In the genomic region with DNA sequence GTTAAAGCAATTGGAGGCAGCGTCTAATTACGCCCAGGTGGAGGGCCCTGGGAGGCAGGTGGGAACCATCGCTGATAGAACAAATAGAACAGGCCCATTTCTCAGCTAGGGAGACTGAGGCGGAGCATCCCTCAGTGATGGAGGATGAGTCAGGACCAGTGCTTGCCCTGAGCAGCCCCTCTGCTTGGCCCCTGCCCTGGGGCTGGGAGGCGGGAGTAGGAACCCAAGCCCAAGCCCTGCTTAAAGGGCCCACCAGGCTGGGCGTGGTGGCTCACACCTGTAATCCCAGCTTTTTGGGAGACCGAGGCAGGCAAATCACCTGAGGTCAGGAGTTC, we compare ENCODE assay signal across 14 cellular contexts. TPM values are rescaled to one million over a fixed set of nuclear protein-coding genes. Genes with fewer than 3 reads are reported as not detected.
A peak's percentile ranks its signal among the peaks of the same experiment; 100 is the strongest.
DNase-seq lines count a peak whose midpoint lies in the region; ATAC-seq, FAIRE-seq and TF ChIP-seq lines count a peak whose summit lies in the region.
"Had no signal": no experiment of that assay in that cellular context is flagged by ENCODE, and none has a peak within 500 bp of the region (broad histone marks: within the 10 kb centered on the region; RNA-seq: fewer than 3 reads in every experiment).

No MANE protein-coding gene starts in this region.

- TF ChIP-seq CTCF in HepG2 (CRISPR knock-in tag; IDR thresholded peaks at IDR 0.05) (no peak), right lobe of liver (IDR thresholded peaks at IDR 0.05) (no peak), K562 (IDR thresholded peaks at IDR 0.05 in 2 of 3, conservative IDR thresholded peaks at IDR 0.05 in 1 of 3; ENCODE audit: insufficient read depth in 2 of 3, low read depth in 1 of 3, low read length in 3 of 3) (no peak), vagina (IDR thresholded peaks at IDR 0.05) (no peak)

- CTCF ChIA-PET in HepG2 (lab: Yijun Ruan, JAX; ENCODE audit: low intra/inter-chr PET ratio, low total read pairs): no interaction called here
- CTCF ChIA-PET in K562 (lab: Yijun Ruan, JAX; ENCODE audit: low intra/inter-chr PET ratio): no interaction called here

- 90% methylated on average over 7 of the region's 7 CpGs for WGBS in HepG2 (ENCODE audit: low lambda C conversion rate)
- WGBS in right lobe of liver (ENCODE audit: insufficient coverage, low coverage, low lambda C conversion rate, missing lambda C conversion rate): 100% methylated on average over 2 of the region's 7 CpGs
- 81% methylated on average over 7 of the region's 7 CpGs for WGBS in K562 (ENCODE audit: insufficient coverage, low coverage, missing lambda C conversion rate)
- WGBS in neuronal stem cell (ENCODE audit: extremely low coverage in 2 of 2, insufficient read length in 2 of 2, insufficient replicate concordance in 1 of 2), 2 donors: no CpG with 5 or more reads among the region's 7 CpGs

- H3K18ac ChIP-seq in neuronal stem cell (ENCODE audit: low read length): no peak overlapping the region

- H3K27me3 ChIP-seq in HepG2 (ENCODE audit: control insufficient read depth in 1 of 2, insufficient read depth in 2 of 2, low read length in 2 of 2) (no peaks in the 10 kb centered on the region; a peak in 1 of 5 replicates), right lobe of liver (no peaks in the 10 kb centered on the region), K562 (ENCODE audit: control insufficient read depth in 2 of 2, insufficient read depth in 2 of 2, low read length in 2 of 2) (no peaks in the 10 kb centered on the region), neuronal stem cell (ENCODE audit: control insufficient read depth in 3 of 3, insufficient read depth in 3 of 3, low read depth in 1 of 3, low read length in 3 of 3) (peaks cover 0 to 6% (median 0%) of the 10 kb centered on the region in 3 experiments), vagina (no peaks in the 10 kb centered on the region)
- H3K27me3 ChIP-seq: BE2C had no signal

- H4K20me1 ChIP-seq in HepG2 (ENCODE audit: insufficient read depth, low read length) (no peaks in the 10 kb centered on the region), K562 (replicated peaks; ENCODE audit: control insufficient read depth, insufficient read depth, low read length) (0 out of 2 replicates have a peak, but pooled peaks cover 3% of the 10 kb centered on the region)

- H3K27ac ChIP-seq in HepG2 (ENCODE audit: extremely low read length, insufficient read depth, low read length) (peak overlapping the region; percentile 87), right lobe of liver (no peak overlapping the region), K562 (ENCODE audit: extremely low read depth, low read depth, low read length) (no peak overlapping the region), neuronal stem cell (replicated peaks; ENCODE audit: low read length) (no peak overlapping the region), vagina (peak overlapping the region; percentile 19)

- H3K9me1 ChIP-seq in K562 (ENCODE audit: control insufficient read depth, insufficient read depth, low read length): no peaks in the 10 kb centered on the region

- POLR2A ChIA-PET in HepG2 (lab: Yijun Ruan, JAX) (interaction anchor here (0.8 to 4.2 kb wide), 14 partner anchors 8 to 127 kb away, joined by 3 to 36 read pairs (median 6); no protein-coding TSS in a partner anchor), K562 (lab: Yijun Ruan, JAX) (no interaction called here)

- no peak overlapping the region for H2BK120ac ChIP-seq in neuronal stem cell (ENCODE audit: low read depth, low read length)

- H4K91ac ChIP-seq in neuronal stem cell (ENCODE audit: low read depth, low read length, poor library complexity): no peak overlapping the region

- H2AK5ac ChIP-seq in neuronal stem cell (ENCODE audit: low read depth, low read length): peak overlapping the region; percentile 48

- no peak overlapping the region for H4K8ac ChIP-seq in neuronal stem cell (ENCODE audit: low read depth, low read length)

- no peak overlapping the region for H2BK5ac ChIP-seq in neuronal stem cell (ENCODE audit: low read length)

- H2BK12ac ChIP-seq in neuronal stem cell (ENCODE audit: low read length): no peak overlapping the region

- TF ChIP-seq RAD21 in HepG2 (CRISPR knock-in tag; IDR thresholded peaks at IDR 0.05): no peak
- TF ChIP-seq RAD21 in K562 (CRISPR knock-in tag; conservative IDR thresholded peaks at IDR 0.05 in 1 of 2, IDR thresholded peaks at IDR 0.05 in 1 of 2): no peak

- H3K9me3 ChIP-seq in HepG2 (ENCODE audit: low read length) (no peaks in the 10 kb centered on the region), right lobe of liver (no peaks in the 10 kb centered on the region), K562 (replicated peaks; ENCODE audit: control insufficient read depth, insufficient read depth, low read depth, low read length) (no peaks in the 10 kb centered on the region), neuronal stem cell (replicated peaks in 1 of 2; ENCODE audit: control insufficient read depth in 2 of 2, insufficient read depth in 1 of 2, low read depth in 1 of 2, low read length in 2 of 2) (no peaks in the 10 kb centered on the region), vagina (no peaks in the 10 kb centered on the region)
- H3K9me3 ChIP-seq: A549, BE2C, HAP-1 had no signal

- no peaks in the 10 kb centered on the region for H3K79me1 ChIP-seq in neuronal stem cell (ENCODE audit: low read depth, low read length)

- H3K79me2 ChIP-seq in HepG2 (ENCODE audit: insufficient read depth, low read length) (no peaks in the 10 kb centered on the region), K562 (ENCODE audit: control insufficient read depth, insufficient read depth, low read length) (no peaks in the 10 kb centered on the region)

- H3K4me2 ChIP-seq in HepG2 (ENCODE audit: low read depth, low read length) (peak overlapping the region; percentile 79), K562 (ENCODE audit: insufficient read depth, low read length) (no peak overlapping the region), neuronal stem cell (ENCODE audit: insufficient read depth, low read length, poor library complexity, severe bottlenecking) (no peak overlapping the region)
- H3K4me2 ChIP-seq: A549 had no signal

- H3K4me3 ChIP-seq in HepG2 (replicated peaks in 1 of 3; ENCODE audit: insufficient read depth in 1 of 3, low read depth in 2 of 3, low read length in 3 of 3) (peak overlapping the region in 2 of 3 experiments; percentile 18 to 60; a peak in 3 of 6 replicates), right lobe of liver (no peak overlapping the region), K562 (no peak overlapping the region), neuronal stem cell (ENCODE audit: low read length in 2 of 2) (no peak overlapping the region), vagina (no peak overlapping the region)
- H3K4me3 ChIP-seq: A549, GM12878, HAP-1 had no signal

- no peak overlapping the region for H2BK15ac ChIP-seq in neuronal stem cell (ENCODE audit: low read length)

- in situ Hi-C loops in HepG2 (cut with HindIII; ENCODE audit: extremely low pct_ligation_motif_present, low pct_unique_long_range_greater_than_20kb): loop anchor here (10.0 kb wide), 1 partner anchor 349 kb away; no protein-coding TSS in a partner anchor
- in situ Hi-C loops in K562 (cut with MboI): no loop called here

- TF ChIP-seq EP300 in HepG2 (IDR thresholded peaks at IDR 0.05; ENCODE audit: low read depth in 2 of 2, low read length in 2 of 2) (no peak), HepG2 (CRISPR knock-in tag; IDR thresholded peaks at IDR 0.05; ENCODE audit: borderline replicate concordance) (no peak), K562 (IDR thresholded peaks at IDR 0.05; ENCODE audit: low read length) (no peak)

- H3K14ac ChIP-seq in neuronal stem cell (ENCODE audit: low read length): no peak overlapping the region

- ATAC-seq in HepG2: no peak
- no peak for ATAC-seq in right lobe of liver
- no peak for ATAC-seq in K562
- no peak for ATAC-seq in HG02840 (IDR thresholded peaks at IDR 0.05; ENCODE audit: low FRiP score, unreplicated experiment)
- ATAC-seq: A549, GM12878 had no signal

- no peaks in the 10 kb centered on the region for H3K36me3 ChIP-seq in HepG2 (replicated peaks in 1 of 2; ENCODE audit: control insufficient read depth in 1 of 2, insufficient read depth in 2 of 2, low read length in 2 of 2)
- H3K36me3 ChIP-seq in right lobe of liver: no peaks in the 10 kb centered on the region
- H3K36me3 ChIP-seq in K562 (ENCODE audit: control insufficient read depth, insufficient read depth, low read length): no peaks in the 10 kb centered on the region
- H3K36me3 ChIP-seq in neuronal stem cell (replicated peaks in 1 of 2; ENCODE audit: control insufficient read depth in 2 of 2, insufficient read depth in 2 of 2, low read length in 2 of 2): no peaks in the 10 kb centered on the region
- no peaks in the 10 kb centered on the region for H3K36me3 ChIP-seq in vagina
- H3K36me3 ChIP-seq: BE2C, HAP-1 had no signal

- FAIRE-seq in HepG2 (lab: Jason Lieb, UNC) (no peak), K562 (lab: Jason Lieb, UNC) (no peak)
- FAIRE-seq: A549, GM12878, GM18507 had no signal

- H3K4ac ChIP-seq in neuronal stem cell (ENCODE audit: low read length): no peak overlapping the region

- no peak overlapping the region for H3K23ac ChIP-seq in neuronal stem cell (ENCODE audit: low read depth, low read length, poor library complexity)

- H2AFZ ChIP-seq in HepG2 (ENCODE audit: low read length) (no peak overlapping the region), K562 (ENCODE audit: low read depth, low read length) (no peak overlapping the region), neuronal stem cell (ENCODE audit: low read length) (no peak overlapping the region)

- TF ChIP-seq POLR2A in HepG2 (IDR thresholded peaks at IDR 0.05; ENCODE audit: insufficient read depth in 1 of 2, low read depth in 2 of 2, low read length in 2 of 2): no peak
- TF ChIP-seq POLR2A in right lobe of liver (IDR thresholded peaks at IDR 0.05): no peak
- no peak for TF ChIP-seq POLR2A in K562 (conservative IDR thresholded peaks at IDR 0.05)
- no peak for TF ChIP-seq POLR2A in vagina (IDR thresholded peaks at IDR 0.05)

- H3K9ac ChIP-seq in HepG2 (ENCODE audit: insufficient read depth, low read depth, low read length) (peak overlapping the region; percentile 67), K562 (ENCODE audit: insufficient read depth in 1 of 2, low read depth in 2 of 2, low read length in 2 of 2) (no peak overlapping the region), neuronal stem cell (ENCODE audit: low read depth, low read length, poor library complexity) (no peak overlapping the region)

- DNase-seq in HepG2 (ENCODE audit: low spot score) (no peak), right lobe of liver (no peak), K562 (ENCODE audit: extremely low read depth in 1 of 4, low spot score in 3 of 4) (no peak), neuronal stem cell (ENCODE audit: low spot score) (no peak), vagina (ENCODE audit: extremely low spot score in 2 of 2) (no peak), OCI-M2 (lab: John Stamatoyannopoulos, UW; ENCODE audit: unreplicated experiment) (no peak), NCI-H2081 treated with DMSO at 0.1 percent for 48 hours (lab: John Stamatoyannopoulos, UW) (no peak)
- DNase-seq: BE2C, GOT3 had no signal

- H3K4me1 ChIP-seq in HepG2 (ENCODE audit: insufficient read depth, low read length) (peaks cover 82% of the 10 kb centered on the region), right lobe of liver (peaks cover 0 to 6% (median 3%) of the 10 kb centered on the region in 4 donors), K562 (replicated peaks in 1 of 2; ENCODE audit: control insufficient read depth in 2 of 2, insufficient read depth in 2 of 2, low read length in 2 of 2) (peaks cover 12 to 35% of the 10 kb centered on the region in 2 experiments), neuronal stem cell (ENCODE audit: control insufficient read depth in 2 of 2, insufficient read depth in 1 of 2, low read depth in 1 of 2, low read length in 2 of 2) (peaks cover 14% of the 10 kb centered on the region in 2 donors), vagina (peaks cover 53% of the 10 kb centered on the region)
- H3K4me1 ChIP-seq: BE2C, HAP-1 had no signal

- intact Hi-C loops in HepG2 (cut with micrococcal nuclease; ENCODE audit: unreplicated experiment): loop anchor here (10.0 kb wide), 1 partner anchor 281 kb away; no protein-coding TSS in a partner anchor
- intact Hi-C loops in right lobe of liver (cut with DNase I): no loop called here
- intact Hi-C loops in K562 (cut with micrococcal nuclease): loop anchor here (10.0 kb wide), 1 partner anchor 109 kb away; no protein-coding TSS in a partner anchor
- intact Hi-C loops in vagina (cut with DNase I): loop anchor here (10.0 kb wide), 1 partner anchor 591 kb away; the partner anchor contains the start of gene C18orf32

- BruUV-seq in HepG2 (replicated peaks; lab: Mats Ljungman, UMichigan) (no TSS peak), K562 (replicated peaks; lab: Mats Ljungman, UMichigan) (no TSS peak)

RNA-seq across cellular contexts. Expression of gene SMAD7, which starts 56.5 kb away (rescaled TPM):
- total RNA-seq in HepG2 (2016; rRNA removed; fragmentation: Illumina TruSeq; extraction: Trizol) (18.7 and 24.7 TPM in 2 replicates), right lobe of liver (10 to 100 TPM in 4 of 6 experiments, 1 to 10 TPM in 2; 8.2 to 13.5 (median 11.0) TPM), K562 (2014; rRNA removed) (2.9 and 3.0 TPM in 2 replicates), K562 (2014; rRNA removed; fragmentation: Illumina TruSeq; extraction: Trizol) (1.1 and 1.3 TPM in 2 replicates), K562 (2015; rRNA removed; fragmentation: Illumina TruSeq; extraction: Trizol) (0.90 and 0.94 TPM in 2 replicates), K562 (2021) (2.1 and 2.5 TPM in 2 replicates), vagina (34.1 TPM)
- 3.3 TPM in 2 replicates for total RNA-seq in HepG2 (2016; cell fraction: cytosol; rRNA removed; fragmentation: Illumina TruSeq; extraction: Trizol; ENCODE audit: low read depth)
- total RNA-seq in HepG2 (2016; cell fraction: insoluble cytoplasmic fraction; rRNA removed; fragmentation: Illumina TruSeq; extraction: Trizol): 17.7 and 26.0 TPM in 2 replicates
- 12.5 and 14.2 TPM in 2 replicates for total RNA-seq in HepG2 (2016; cell fraction: membrane; rRNA removed; fragmentation: Illumina TruSeq; extraction: Trizol)
- total RNA-seq in HepG2 (2016; cell fraction: nucleus; rRNA removed; fragmentation: Illumina TruSeq; extraction: Trizol): 22.7 and 23.8 TPM in 2 replicates
- polyA plus RNA-seq in HepG2 (2011; rRNA removed) (15.8 and 17.4 TPM in 2 replicates), K562 (2011; rRNA removed) (1.8 TPM in 2 replicates), K562 (2014; fragmentation: Illumina TruSeq; extraction: Trizol) (1.4 and 1.6 TPM in 2 replicates), K562 (2014; fragmentation: Nextera tagmentation; extraction: Ambion mirVana) (under 1 TPM; 0.13 to 0.23 TPM), K562 (2014; rRNA removed) (1.8 and 2.9 TPM in 2 replicates)
- polyA plus RNA-seq in HepG2 (2011; cell fraction: cytosol; rRNA removed): 15.1 and 16.9 TPM in 2 replicates
- polyA plus RNA-seq in HepG2 (2011; cell fraction: nucleus; rRNA removed): 16.5 and 25.6 TPM in 2 replicates
- 5.6 and 8.5 TPM in 2 replicates for polyA plus RNA-seq in HepG2 (2012)
- polyA plus RNA-seq in HepG2 (2016; cell fraction: cytosol; fragmentation: Illumina TruSeq; extraction: Trizol; ENCODE audit: low read depth): 1.4 and 2.1 TPM in 2 replicates
- 15.7 and 17.1 TPM in 2 replicates for polyA plus RNA-seq in HepG2 (2016; cell fraction: insoluble cytoplasmic fraction; fragmentation: Illumina TruSeq; extraction: Trizol; ENCODE audit: low read depth)
- polyA plus RNA-seq in HepG2 (2016; cell fraction: membrane; fragmentation: Illumina TruSeq; extraction: Trizol; ENCODE audit: low read depth): 4.9 TPM in 2 replicates
- 40.0 and 43.9 TPM in 2 replicates for polyA plus RNA-seq in HepG2 (2016; cell fraction: nucleus; fragmentation: Illumina TruSeq; extraction: Trizol; ENCODE audit: insufficient read depth, low read depth)
- 38.7 and 47.8 TPM in 2 replicates for polyA minus RNA-seq in HepG2 (2011; rRNA and poly(A)+ RNA removed; ENCODE audit: low replicate concordance)
- 11.5 and 17.8 TPM in 2 replicates for polyA minus RNA-seq in HepG2 (2011; cell fraction: cytosol; rRNA and poly(A)+ RNA removed)
- 14.8 and 26.3 TPM in 2 replicates for polyA minus RNA-seq in HepG2 (2011; cell fraction: nucleus; rRNA and poly(A)+ RNA removed)
- total RNA-seq in K562 (2011; cell fraction: chromatin; rRNA removed; ENCODE audit: low replicate concordance): 2.6 and 6.2 TPM in 2 replicates
- total RNA-seq in K562 (2011; cell fraction: nucleolus; rRNA removed): 3.9 and 7.0 TPM in 2 replicates
- total RNA-seq in K562 (2011; cell fraction: nucleoplasm; rRNA removed): 3.3 and 4.1 TPM in 2 replicates
- 3.3 and 3.7 TPM in 2 replicates for polyA plus RNA-seq in K562 (2011; cell fraction: cytosol; rRNA removed)
- 4.6 and 5.7 TPM in 2 replicates for polyA plus RNA-seq in K562 (2011; cell fraction: nucleus; rRNA removed)
- 1.7 and 4.1 TPM in 2 replicates for polyA plus RNA-seq in K562 (2012)
- 3.4 and 3.7 TPM in 2 replicates for polyA minus RNA-seq in K562 (2011; rRNA and poly(A)+ RNA removed)
- 2.0 and 4.6 TPM in 2 replicates for polyA minus RNA-seq in K562 (2011; cell fraction: cytosol; rRNA and poly(A)+ RNA removed)
- 3.8 and 4.7 TPM in 2 replicates for polyA minus RNA-seq in K562 (2011; cell fraction: nucleus; rRNA and poly(A)+ RNA removed)
- 0.57 TPM for polyA plus RNA-seq in neuronal stem cell (2013, experiment 1 of 2)
- polyA plus RNA-seq in neuronal stem cell (2013, experiment 2 of 2): 0.79 TPM

Comparison
In these comparisons a context has a peak if more than half of its experiments do, and no peak if none do; other contexts are left out.
1. H3K27ac ChIP-seq: peak in HepG2 (single experiment) and vagina (single experiment); none in right lobe of liver (0 of 3), K562 (single experiment) and neuronal stem cell (single experiment).
2. H3K4me3 ChIP-seq: peak in HepG2 (2 of 3); none in right lobe of liver (0 of 3), K562 (single experiment), neuronal stem cell (0 of 2) and vagina (0 of 2).
3. intact Hi-C loops: an anchor here in HepG2 (10.0 kb wide), K562 (10.0 kb wide) and vagina (10.0 kb wide); none called in right lobe of liver.
4. Of the 241 proteins assayed by ChIP-seq in both HepG2 and K562: peak only in HepG2: ADNP, FOXJ3 and ZBTB7A; only in K562: none; in both: none; in neither: 238.